Comparison of ENCODE assay signal across 23 cellular contexts in the genomic region with DNA sequence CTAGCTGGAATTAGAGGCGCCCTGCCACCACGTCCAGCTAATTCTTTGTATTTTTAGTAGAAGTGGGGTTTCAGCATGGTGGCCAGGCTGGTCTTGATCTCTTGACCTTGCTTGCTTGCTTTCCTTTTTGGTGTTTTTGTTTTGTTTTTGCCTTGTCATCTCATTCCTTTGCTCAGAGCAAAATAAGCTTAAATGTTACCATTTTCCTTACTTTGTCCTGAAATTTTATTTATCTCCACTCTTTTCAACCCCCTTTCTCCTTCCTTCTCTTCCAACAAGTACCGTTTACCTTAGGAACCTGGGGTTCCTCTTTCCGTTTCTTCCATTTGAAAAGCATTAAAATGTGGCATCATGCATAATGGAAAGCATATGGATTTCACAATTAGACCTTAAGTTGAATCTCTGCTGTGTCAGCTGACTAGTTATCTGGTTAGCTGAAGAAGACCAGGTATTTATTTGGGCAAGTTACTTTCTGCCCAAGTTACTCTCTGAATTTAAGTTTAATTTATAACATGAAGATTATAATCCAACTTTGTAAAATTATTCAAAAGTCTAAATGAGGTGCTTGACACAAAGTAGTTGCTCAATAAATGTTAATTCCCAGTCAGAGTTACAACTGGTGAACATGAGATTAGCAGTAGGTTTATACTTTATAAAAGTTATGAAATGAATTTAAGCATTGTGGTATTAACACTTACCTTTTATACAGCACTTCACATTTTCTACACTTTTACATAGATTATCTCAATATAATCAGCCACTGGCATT.
"Had no signal": no experiment of that assay in that cellular context is flagged by ENCODE, and none has a peak within 500 bp of the region (broad histone marks: within the 10 kb centered on the region; RNA-seq: fewer than 3 reads in every experiment).

No MANE protein-coding gene starts in this region.

- H3K36me3 Mint-ChIP-seq: natural killer cell had no signal

- FAIRE-seq: endometrium, keratinocyte had no signal

- H3K9me3 Mint-ChIP-seq: natural killer cell; stimulated activated effector memory CD8-positive, alpha-beta T cell treated with anti-CD3 and anti-CD28 coated beads, Interleukin-12 subunit alpha, Interleukin-12 subunit beta, amount 100 ng/mL, for 72 hours; type B pancreatic cell had no signal

- H3K27me3 ChIP-seq: esophagus squamous epithelium, gastrocnemius medialis, ovary, sigmoid colon, stomach, tibial artery had no signal

- H3K9me3 ChIP-seq: esophagus squamous epithelium, gastrocnemius medialis, lower lobe of right lung, ovary, psoas muscle, sigmoid colon, stomach, tibial artery had no signal

- H3K4me1 ChIP-seq: esophagus squamous epithelium, gastrocnemius medialis, lower lobe of right lung, psoas muscle, sigmoid colon, stomach, tibial artery had no signal

- DNase-seq: dermis blood vessel endothelial cell; effector memory CD4-positive, alpha-beta T cell; esophagus squamous epithelium; gastrocnemius medialis; head of caudate nucleus; left ventricle myocardium superior; lower lobe of right lung; natural killer cell; occipital lobe; ovary; posterior cingulate gyrus; psoas muscle; right cardiac atrium; sigmoid colon; stimulated activated CD4-positive, alpha-beta T cell treated with anti-CD3 and anti-CD28 coated beads, Interleukin-2, amount 100 ng/mL, for 24 hours; stimulated activated CD4-positive, alpha-beta T cell treated with anti-CD3 and anti-CD28 coated beads, Interleukin-4, amount 100 ng/mL, for 24 hours; stimulated activated naive CD4-positive, alpha-beta T cell treated with Interleukin-2 at 50 U/mL for 16 hours; stomach; tibial artery had no signal

- H3K4me3 Mint-ChIP-seq: natural killer cell; stimulated activated effector memory CD8-positive, alpha-beta T cell treated with anti-CD3 and anti-CD28 coated beads, Interleukin-12 subunit alpha, Interleukin-12 subunit beta, amount 100 ng/mL, for 72 hours; type B pancreatic cell had no signal

- H3K27ac Mint-ChIP-seq: natural killer cell; stimulated activated effector memory CD8-positive, alpha-beta T cell treated with anti-CD3 and anti-CD28 coated beads, Interleukin-12 subunit alpha, Interleukin-12 subunit beta, amount 100 ng/mL, for 72 hours; type B pancreatic cell had no signal

- ATAC-seq: gastrocnemius medialis; left ventricle myocardium superior; lower lobe of right lung; natural killer cell; psoas muscle; right cardiac atrium; stimulated activated effector memory CD8-positive, alpha-beta T cell treated with anti-CD3 and anti-CD28 coated beads, Interleukin-12 subunit alpha, Interleukin-12 subunit beta, amount 100 ng/mL, for 72 hours had no signal

- H3K27ac ChIP-seq: esophagus squamous epithelium, gastrocnemius medialis, lower lobe of right lung, ovary, psoas muscle, sigmoid colon, stomach, tibial artery had no signal

- H3K4me1 Mint-ChIP-seq: stimulated activated effector memory CD8-positive, alpha-beta T cell treated with anti-CD3 and anti-CD28 coated beads, Interleukin-12 subunit alpha, Interleukin-12 subunit beta, amount 100 ng/mL, for 72 hours had no signal

- H3K27me3 Mint-ChIP-seq: type B pancreatic cell had no signal

- H3K4me3 ChIP-seq: esophagus squamous epithelium, gastrocnemius medialis, lower lobe of right lung, ovary, psoas muscle, sigmoid colon, stomach, tibial artery had no signal

- H3K36me3 ChIP-seq: gastrocnemius medialis, ovary had no signal
